ENCODE assay signal across 9 cellular contexts in genomic region chr2:110677080-110677479, GRCh38. TPM values are rescaled to one million over a fixed set of nuclear protein-coding genes. Genes with fewer than 3 reads are reported as not detected.
DNase-seq lines count a peak whose midpoint lies in the region; ATAC-seq and TF ChIP-seq lines count a peak whose summit lies in the region.
"Had no signal": no experiment of that assay in that cellular context is flagged by ENCODE, and none has a peak within 500 bp of the region (broad histone marks: within the 10 kb centered on the region; RNA-seq: fewer than 3 reads in every experiment).

No MANE protein-coding gene starts in this region.

- no peak for TF ChIP-seq EP300 in transverse colon (IDR thresholded peaks at IDR 0.05; ENCODE audit: low read depth)

- peak overlapping the region; percentile 23 for H3K27ac ChIP-seq in ACC112 (ENCODE audit: low read depth, low read length)
- peak overlapping the region; percentile 86; the same call in 1 of the 2 replicates for H3K27ac ChIP-seq in HEK293 (ENCODE audit: extremely low read depth, low read depth, low read length)
- H3K27ac ChIP-seq in uterus: no peak overlapping the region
- H3K27ac ChIP-seq in transverse colon: peak overlapping the region in 1 of 4 donors; percentile 88

- TF ChIP-seq CTCF in HEK293 (tag by site-specific recombination; IDR thresholded peaks at IDR 0.05) (no peak), uterus (IDR thresholded peaks at IDR 0.05) (no peak), transverse colon (IDR thresholded peaks at IDR 0.05) (no peak)

- H3K9me3 ChIP-seq in HEK293 (ENCODE audit: control insufficient read depth, insufficient read depth, low read depth, low read length) (no peaks in the 10 kb centered on the region), uterus (no peaks in the 10 kb centered on the region), transverse colon (no peaks in the 10 kb centered on the region)

- CTCF ChIA-PET in HEK293 (lab: Yijun Ruan, JAX): interaction anchor here (5.0 kb wide), 1 partner anchor 78 kb away, joined by 26 read pairs; no protein-coding TSS in a partner anchor
- CTCF ChIA-PET in activated CD8-positive, alpha-beta T cell treated with anti-CD3 and anti-CD28 coated beads, Interleukin-2, amount 10 ng/mL, durations not matched to agents 7 days and 5 days (lab: Charles Lee): interaction anchor here (5.5 kb wide), 1 partner anchor 79 kb away, joined by 34 read pairs; no protein-coding TSS in a partner anchor

- H3K4me1 ChIP-seq in ACC112 (ENCODE audit: control insufficient read depth, insufficient read depth, low read length, unreplicated experiment) (peaks cover 19% of the 10 kb centered on the region), HEK293 (ENCODE audit: control insufficient read depth, insufficient read depth, low read length) (peaks cover 7% of the 10 kb centered on the region), uterus (peaks cover 0 to 5% of the 10 kb centered on the region in 2 donors), transverse colon (peaks cover 0 to 31% (median 15%) of the 10 kb centered on the region in 4 donors)

- 3% methylated on average over 5 of the region's 5 CpGs for WGBS in transverse colon (ENCODE audit: low coverage in 1 of 2), 2 donors

- intact Hi-C loops in uterus (cut with DNase I; ENCODE audit: low total_unique reads) (no loop called here), transverse colon (cut with DNase I; ENCODE audit: low total_unique reads) (no loop called here)

- TF ChIP-seq POLR2A in uterus (IDR thresholded peaks at IDR 0.05) (no peak), transverse colon (IDR thresholded peaks at IDR 0.05) (no peak)

- ATAC-seq in activated CD8-positive, alpha-beta T cell treated with anti-CD3 and anti-CD28 coated beads, Interleukin-2, amount 10 ng/mL, durations not matched to agents 7 days and 5 days: no peak
- ATAC-seq in GM18873 (IDR thresholded peaks at IDR 0.05; ENCODE audit: low FRiP score, unreplicated experiment): no peak

- no peaks in the 10 kb centered on the region; the same call in 1 of the 2 replicates for H3K27me3 ChIP-seq in ACC112 (ENCODE audit: insufficient read depth, low read length)
- H3K27me3 ChIP-seq in uterus: no peaks in the 10 kb centered on the region
- H3K27me3 ChIP-seq in transverse colon: no peaks in the 10 kb centered on the region

- no peak for DNase-seq in activated CD8-positive, alpha-beta T cell treated with anti-CD3 and anti-CD28 coated beads, Interleukin-2, amount 10 ng/mL, durations not matched to agents 7 days and 5 days
- DNase-seq in immature natural killer cell (peak in 1 of 3 donors; percentile 4), uterus (no peak), NCI-H1092 treated with DMSO at 0.1 percent for 48 hours (lab: John Stamatoyannopoulos, UW) (no peak), transverse colon (no peak)

- peak overlapping the region; percentile 84 for H3K4me3 Mint-ChIP-seq in activated CD8-positive, alpha-beta T cell treated with anti-CD3 and anti-CD28 coated beads, Interleukin-2, amount 10 ng/mL, durations not matched to agents 7 days and 5 days
- H3K4me3 Mint-ChIP-seq in immature natural killer cell: peak overlapping the region; percentile 87 to 100 (median 95)

- in situ Hi-C loops in transverse colon (cut with MboI; ENCODE audit: low pct_ligation_motif_present in 1 of 4, low pct_unique_long_range_greater_than_20kb in 1 of 4, low sequenced_read_pairs in 3 of 4): no loop called here

- H2AFZ ChIP-seq in ACC112 (ENCODE audit: low read length, unreplicated experiment): peak overlapping the region; percentile 77

- no peaks in the 10 kb centered on the region for H3K27me3 Mint-ChIP-seq in activated CD8-positive, alpha-beta T cell treated with anti-CD3 and anti-CD28 coated beads, Interleukin-2, amount 10 ng/mL, durations not matched to agents 7 days and 5 days (ENCODE audit: low read depth)
- peaks cover 20 to 40% (median 22%) of the 10 kb centered on the region in 3 donors for H3K27me3 Mint-ChIP-seq in immature natural killer cell (ENCODE audit: low read depth in 3 of 3)

- POLR2A ChIA-PET in HEK293 (lab: Yijun Ruan, JAX): interaction anchor here (1.3 to 1.6 kb wide), 4 partner anchors 13 to 444 kb away, joined by 4 to 9 read pairs (median 5); partner anchors contain the start of gene BCL2L11
- POLR2A ChIA-PET in activated CD8-positive, alpha-beta T cell treated with anti-CD3 and anti-CD28 coated beads, Interleukin-2, amount 10 ng/mL, durations not matched to agents 7 days and 5 days (lab: Charles Lee): interaction anchor here (1.2 to 2.7 kb wide), 5 partner anchors 8 to 71 kb away, joined by 3 to 25 read pairs (median 10); no protein-coding TSS in a partner anchor

- peaks cover 45% of the 10 kb centered on the region for H3K4me1 Mint-ChIP-seq in activated CD8-positive, alpha-beta T cell treated with anti-CD3 and anti-CD28 coated beads, Interleukin-2, amount 10 ng/mL, durations not matched to agents 7 days and 5 days (ENCODE audit: low read depth)
- peaks cover 41 to 55% of the 10 kb centered on the region in 2 donors for H3K4me1 Mint-ChIP-seq in immature natural killer cell

- H3K36me3 ChIP-seq in ACC112 (ENCODE audit: insufficient read depth, low read length): peaks cover 7% of the 10 kb centered on the region; the same call in 1 of the 2 replicates
- H3K36me3 ChIP-seq in HEK293 (ENCODE audit: control insufficient read depth in 2 of 2, insufficient read depth in 1 of 2, low read length in 2 of 2): peaks cover 17 to 32% of the 10 kb centered on the region in 2 experiments
- no peaks in the 10 kb centered on the region for H3K36me3 ChIP-seq in uterus
- H3K36me3 ChIP-seq in transverse colon: no peaks in the 10 kb centered on the region

- H3K4me3 ChIP-seq in ACC112 (ENCODE audit: low read depth, low read length): peak overlapping the region; percentile 76
- H3K4me3 ChIP-seq in HEK293 (ENCODE audit: low read depth, low read length): peak overlapping the region; percentile 93
- H3K4me3 ChIP-seq in uterus: no peak overlapping the region
- peak overlapping the region in 2 of 4 donors; percentile 65 to 71 for H3K4me3 ChIP-seq in transverse colon

- peaks cover 41% of the 10 kb centered on the region for H3K36me3 Mint-ChIP-seq in activated CD8-positive, alpha-beta T cell treated with anti-CD3 and anti-CD28 coated beads, Interleukin-2, amount 10 ng/mL, durations not matched to agents 7 days and 5 days (ENCODE audit: low read depth)
- no peaks in the 10 kb centered on the region for H3K36me3 Mint-ChIP-seq in immature natural killer cell

- peaks cover 43% of the 10 kb centered on the region for H3K79me2 ChIP-seq in ACC112 (ENCODE audit: control insufficient read depth, insufficient read depth, low read length, unreplicated experiment)

- peak overlapping the region; percentile 87 for H3K27ac Mint-ChIP-seq in activated CD8-positive, alpha-beta T cell treated with anti-CD3 and anti-CD28 coated beads, Interleukin-2, amount 10 ng/mL, durations not matched to agents 7 days and 5 days
- peak overlapping the region in 3 of 6 donors; percentile 23 to 99 (median 87) for H3K27ac Mint-ChIP-seq in immature natural killer cell

- H3K9me3 Mint-ChIP-seq in activated CD8-positive, alpha-beta T cell treated with anti-CD3 and anti-CD28 coated beads, Interleukin-2, amount 10 ng/mL, durations not matched to agents 7 days and 5 days (ENCODE audit: insufficient read depth): no peaks in the 10 kb centered on the region
- H3K9me3 Mint-ChIP-seq in immature natural killer cell: no peaks in the 10 kb centered on the region

TF ChIP-seq in HEK293, 187 proteins besides CTCF, POLR2A, EP300 and RAD21:
- TF ChIP-seq PRDM6 (tag by site-specific recombination; IDR thresholded peaks at IDR 0.05) (peak; percentile 55), ZFHX2 (tag by site-specific recombination; conservative IDR thresholded peaks at IDR 0.05) (no peak)

RNA-seq across cellular contexts. Expression of gene BUB1, which starts 0.8 kb away (rescaled TPM):
- total RNA-seq in activated CD8-positive, alpha-beta T cell treated with anti-CD3 and anti-CD28 coated beads, Interleukin-2, amount 10 ng/mL, durations not matched to agents 7 days and 5 days: 100 to 1,000 TPM; 138 to 140 TPM
- 1 to 10 TPM in 1 of 3 donors, under 1 TPM in 2; 0.30 to 1.2 (median 0.35) TPM for polyA plus RNA-seq in immature natural killer cell
- total RNA-seq in uterus (10 to 100 TPM in 1 of 4 donors, 1 to 10 TPM in 1, under 1 TPM in 1, not detected in 1; 0.67 to 29.0 (median 1.2) TPM), transverse colon (10 to 100 TPM in 1 of 4 donors, 1 to 10 TPM in 3; 1.3 to 15.1 (median 4.0) TPM)

RNA-seq across cellular contexts. Expression of gene ACOXL, which starts 55.3 kb away (rescaled TPM):
- total RNA-seq in activated CD8-positive, alpha-beta T cell treated with anti-CD3 and anti-CD28 coated beads, Interleukin-2, amount 10 ng/mL, durations not matched to agents 7 days and 5 days: not detected
- polyA plus RNA-seq in immature natural killer cell: not detected
- total RNA-seq in uterus: under 1 TPM in 2 of 4 donors, not detected in 2; 0.18 to 0.41 TPM
- 1 to 10 TPM in 2 of 4 donors, under 1 TPM in 1, not detected in 1; 0.55 to 5.2 (median 1.1) TPM for total RNA-seq in transverse colon
- polyA plus RNA-seq: esophagus had no signal

Comparison
In these comparisons a context has a peak if more than half of its experiments do, and no peak if none do; other contexts are left out.
1. H3K27ac ChIP-seq: peak in ACC112 (single experiment) and HEK293 (single experiment); none in uterus (0 of 2).
2. H3K4me3 ChIP-seq: peak in ACC112 (single experiment) and HEK293 (single experiment); none in uterus (0 of 2).
3. RNA of gene BUB1, which starts 0.8 kb away (total RNA-seq): 138 to 140 TPM in activated CD8-positive, alpha-beta T cell treated with anti-CD3 and anti-CD28 coated beads, Interleukin-2, amount 10 ng/mL, durations not matched to agents 7 days and 5 days; 1.3 to 15.1 TPM in transverse colon and 0.67 to 29.0 TPM in uterus; every median in the first group is over 4 times any median in the second.